18 cellular contexts compared by ENCODE assay signal in genomic region chr2:166013878-166014277, GRCh38.
"Had no signal": no experiment of that assay in that cellular context is flagged by ENCODE, and none has a peak within 500 bp of the region (broad histone marks: within the 10 kb centered on the region; RNA-seq: fewer than 3 reads in every experiment).

No MANE protein-coding gene starts in this region.

- H3K4me3 ChIP-seq: breast epithelium, dorsolateral prefrontal cortex, prostate gland, transverse colon had no signal

- H3K27me3 Mint-ChIP-seq: naive B cell had no signal

- H3K9me3 Mint-ChIP-seq: activated naive CD8-positive, alpha-beta T cell treated with anti-CD3 and anti-CD28 coated beads, Interleukin-2, amount 50 U/mL, for 24 hours; activated T-helper 17 cell treated with anti-CD3 and anti-CD28 coated beads, Interleukin-2, amount 50 U/mL, for 72 hours; naive B cell had no signal

- H3K9me3 ChIP-seq: breast epithelium, prostate gland, transverse colon had no signal

- DNase-seq: activated CD4-positive, CD25-positive, alpha-beta regulatory T cell treated with anti-CD3 and anti-CD28 coated beads, Interleukin-2, amount 50 U/mL, for 72 hours; activated naive CD4-positive, alpha-beta T cell treated with Interleukin-2 at 50 U/mL for 16 hours; activated naive CD8-positive, alpha-beta T cell treated with anti-CD3 and anti-CD28 coated beads, Interleukin-2, amount 50 U/mL, for 24 hours; activated T-cell treated with anti-CD3 and anti-CD28 coated beads for 4 hours; aorta; dorsolateral prefrontal cortex; hippocampal formation; naive B cell; right cardiac atrium; small intestine; stimulated activated CD4-positive, alpha-beta T cell treated with anti-CD3 and anti-CD28 coated beads, Interleukin-4, amount 100 ng/mL, for 24 hours; stimulated activated naive CD4-positive, alpha-beta T cell treated with Interleukin-2 at 50 U/mL for 16 hours; T-helper 9 cell; transverse colon had no signal

- H3K27me3 ChIP-seq: breast epithelium, dorsolateral prefrontal cortex, transverse colon had no signal

- ATAC-seq: activated naive CD8-positive, alpha-beta T cell treated with anti-CD3 and anti-CD28 coated beads, Interleukin-2, amount 50 U/mL, for 24 hours; activated T-helper 17 cell treated with anti-CD3 and anti-CD28 coated beads, Interleukin-2, amount 50 U/mL, for 72 hours; left lobe of liver; right cardiac atrium had no signal

- H3K4me3 Mint-ChIP-seq: activated naive CD8-positive, alpha-beta T cell treated with anti-CD3 and anti-CD28 coated beads, Interleukin-2, amount 50 U/mL, for 24 hours; activated T-helper 17 cell treated with anti-CD3 and anti-CD28 coated beads, Interleukin-2, amount 50 U/mL, for 72 hours; naive B cell had no signal

- H3K36me3 ChIP-seq: breast epithelium, prostate gland, transverse colon had no signal

- H3K36me3 Mint-ChIP-seq: naive B cell had no signal

- H3K4me1 Mint-ChIP-seq: activated naive CD8-positive, alpha-beta T cell treated with anti-CD3 and anti-CD28 coated beads, Interleukin-2, amount 50 U/mL, for 24 hours; activated T-helper 17 cell treated with anti-CD3 and anti-CD28 coated beads, Interleukin-2, amount 50 U/mL, for 72 hours; naive B cell had no signal

- H3K27ac ChIP-seq: breast epithelium, dorsolateral prefrontal cortex, prostate gland, transverse colon had no signal

- H3K4me1 ChIP-seq: breast epithelium, prostate gland, transverse colon had no signal

- H3K27ac Mint-ChIP-seq: activated naive CD8-positive, alpha-beta T cell treated with anti-CD3 and anti-CD28 coated beads, Interleukin-2, amount 50 U/mL, for 24 hours; activated T-helper 17 cell treated with anti-CD3 and anti-CD28 coated beads, Interleukin-2, amount 50 U/mL, for 72 hours; naive B cell had no signal
